Comparison of ENCODE assay signal across 8 cellular contexts in the genomic region with DNA sequence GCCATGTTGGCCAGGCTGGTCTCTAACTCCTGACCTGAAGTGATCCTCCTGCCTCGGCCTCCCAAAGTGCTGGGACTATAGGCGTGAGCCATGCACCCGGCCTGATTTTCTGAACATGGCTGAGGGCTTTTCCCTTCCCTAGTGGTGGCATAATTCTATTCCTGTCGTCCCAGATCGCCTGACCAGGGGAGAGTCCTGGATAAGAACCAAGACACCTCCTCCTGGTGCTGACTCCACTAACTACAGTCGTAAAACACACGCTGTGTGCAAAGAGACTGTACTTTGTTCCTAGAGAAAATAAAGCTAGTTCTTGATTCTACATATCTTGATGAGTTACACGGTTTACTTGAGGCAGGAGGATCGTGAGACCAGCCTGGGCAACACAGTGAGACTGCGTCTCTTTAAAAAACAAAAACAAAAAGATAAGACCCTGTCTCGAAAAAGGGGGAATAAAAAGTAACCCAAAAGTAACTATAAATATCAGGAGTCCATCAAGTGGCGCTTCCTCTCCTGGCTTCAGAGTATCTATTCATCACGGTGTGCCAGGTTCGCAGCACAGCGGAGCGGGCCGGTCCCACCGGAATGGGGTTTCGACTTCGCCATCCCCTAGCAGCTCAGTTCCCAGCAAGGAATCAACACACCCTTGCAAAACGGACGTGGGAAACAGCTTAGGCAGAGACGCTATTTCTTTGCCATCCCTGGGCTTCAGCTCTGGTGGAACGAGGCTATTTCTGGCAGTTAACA. TPM values are rescaled to one million over a fixed set of nuclear protein-coding genes. Genes with fewer than 3 reads are reported as not detected.
DNase-seq lines count a peak whose midpoint lies in the region; ATAC-seq and TF ChIP-seq lines count a peak whose summit lies in the region.

No MANE protein-coding gene starts in this region.

- H3K9me3 ChIP-seq in BE2C: peaks cover 6% of the 10 kb centered on the region
- H3K9me3 ChIP-seq in esophagus squamous epithelium: no peaks in the 10 kb centered on the region
- no peaks in the 10 kb centered on the region for H3K9me3 ChIP-seq in osteoblast (ENCODE audit: low read depth, low read length)

- peaks cover 76% of the 10 kb centered on the region for H3K79me2 ChIP-seq in osteoblast (ENCODE audit: insufficient read depth, low read length)

- H3K27me3 ChIP-seq in BE2C (no peaks in the 10 kb centered on the region), H7 (ENCODE audit: control insufficient read depth, insufficient read depth, low read length) (no peaks in the 10 kb centered on the region), esophagus squamous epithelium (no peaks in the 10 kb centered on the region), osteoblast (ENCODE audit: insufficient read depth, low read length) (no peaks in the 10 kb centered on the region)

- peak; percentile 25 for TF ChIP-seq CTCF in BE2C (IDR thresholded peaks at IDR 0.05; ENCODE audit: low read depth, low read length)
- TF ChIP-seq CTCF in esophagus squamous epithelium (IDR thresholded peaks at IDR 0.05): peak in 4 of 6 experiments; percentile 13 to 53 (median 22)
- TF ChIP-seq CTCF in osteoblast (IDR thresholded peaks at IDR 0.05; ENCODE audit: extremely low read depth, low read depth, low read length): peak; percentile 49

- H3K27ac ChIP-seq in esophagus squamous epithelium (peak overlapping the region; percentile 86 to 97 (median 96)), osteoblast (ENCODE audit: low read depth, low read length) (peak overlapping the region; percentile 80)

- H3K4me3 ChIP-seq in BE2C (ENCODE audit: low read depth, low read length) (peak overlapping the region; percentile 95), H7 (ENCODE audit: insufficient read depth, low read depth, low read length) (peak overlapping the region; percentile 91), esophagus squamous epithelium (peak overlapping the region; percentile 81 to 100 (median 96)), osteoblast (ENCODE audit: insufficient read depth, low read length) (peak overlapping the region; percentile 91)

- peak overlapping the region; percentile 100 for H3K4me2 ChIP-seq in osteoblast (ENCODE audit: insufficient read depth, low read length)

- ATAC-seq in HG03460 (IDR thresholded peaks at IDR 0.05; ENCODE audit: unreplicated experiment): no peak

- H4K20me1 ChIP-seq in osteoblast (ENCODE audit: insufficient read depth, low read length): peaks cover 44% of the 10 kb centered on the region

- H3K4me1 ChIP-seq in BE2C: no peaks in the 10 kb centered on the region; the same call in 1 of the 2 replicates
- H3K4me1 ChIP-seq in esophagus squamous epithelium: peaks cover 24 to 56% (median 25%) of the 10 kb centered on the region in 3 donors
- H3K4me1 ChIP-seq in osteoblast (ENCODE audit: insufficient read depth, low read length): peaks cover 13% of the 10 kb centered on the region

- WGBS in esophagus squamous epithelium, 2 donors: 10 to 15% methylated on average over 23 to 24 of the region's 24 CpGs

- H3K36me3 ChIP-seq in BE2C (peaks cover 40% of the 10 kb centered on the region), H7 (replicated peaks; ENCODE audit: control insufficient read depth, insufficient read depth, low read length) (peaks cover under 1% of the 10 kb centered on the region), esophagus squamous epithelium (peaks cover 16 to 55% (median 21%) of the 10 kb centered on the region in 3 donors), osteoblast (ENCODE audit: insufficient read depth, low read length) (peaks cover 12% of the 10 kb centered on the region)

- DNase-seq in BE2C (no peak), H7 (no peak), SW480 (ENCODE audit: low spot score) (peak; percentile 44), esophagus squamous epithelium (lab: John Stamatoyannopoulos, UW) (no peak), osteoblast (ENCODE audit: insufficient read length, low spot score, missing footprints) (peak; percentile 100), NCI-H524 (lab: John Stamatoyannopoulos, UW) (no peak), germinal center (ENCODE audit: low spot score) (no peak)

- TF ChIP-seq POLR2A in esophagus squamous epithelium (IDR thresholded peaks at IDR 0.05): no peak

- intact Hi-C loops in esophagus squamous epithelium (cut with DNase I): no loop called here

- H2AFZ ChIP-seq in osteoblast (ENCODE audit: low read length): peak overlapping the region; percentile 87

RNA-seq across cellular contexts. Expression of gene SDF4, which starts 1.0 kb away (rescaled TPM):
- 404 TPM for polyA plus RNA-seq in BE2C (2012; ENCODE audit: insufficient read depth, insufficient read length, low read depth)
- total RNA-seq in H7 (2014; rRNA removed; shearing (Covaris generic)): 102 and 127 TPM in 2 replicates
- total RNA-seq in esophagus squamous epithelium (10 to 100 TPM; 65.0 to 75.4 (median 67.6) TPM), osteoblast (136 and 151 TPM in 2 replicates)

RNA-seq across cellular contexts. Expression of gene B3GALT6, which starts 1.2 kb away (rescaled TPM):
- 33.8 TPM for polyA plus RNA-seq in BE2C (2012; ENCODE audit: insufficient read depth, insufficient read length, low read depth)
- total RNA-seq in H7 (2014; rRNA removed; shearing (Covaris generic)): 40.3 and 47.2 TPM in 2 replicates
- total RNA-seq in esophagus squamous epithelium (10 to 100 TPM; 13.5 to 17.5 (median 15.6) TPM), osteoblast (26.5 and 29.7 TPM in 2 replicates)

RNA-seq across cellular contexts. Expression of gene C1QTNF12, which starts 15.7 kb away (rescaled TPM):
- polyA plus RNA-seq in BE2C (2012; ENCODE audit: insufficient read depth, insufficient read length, low read depth): 8.4 TPM
- total RNA-seq in H7 (2014; rRNA removed; shearing (Covaris generic)): 3.6 and 6.3 TPM in 2 replicates
- total RNA-seq in esophagus squamous epithelium (1 to 10 TPM in 2 of 4 donors, under 1 TPM in 1, not detected in 1; 0.79 to 3.0 (median 1.7) TPM), osteoblast (0.36 and 0.59 TPM in 2 replicates)

RNA-seq across cellular contexts. Expression of gene TNFRSF4, which starts 16.9 kb away (rescaled TPM):
- polyA plus RNA-seq in BE2C (2012; ENCODE audit: insufficient read depth, insufficient read length, low read depth): 0.96 TPM
- total RNA-seq in H7 (2014; rRNA removed; shearing (Covaris generic)): 0.07 and 0.89 TPM in 2 replicates
- total RNA-seq in esophagus squamous epithelium (1 to 10 TPM in 1 of 4 donors, under 1 TPM in 2, not detected in 1; 0.40 to 1.3 (median 0.57) TPM), osteoblast (under 0.01 TPM in 1 of 2 replicates, not detected in the other)

RNA-seq across cellular contexts. Expression of gene TNFRSF18, which starts 24.4 kb away (rescaled TPM):
- not detected for polyA plus RNA-seq in BE2C (2012; ENCODE audit: insufficient read depth, insufficient read length, low read depth)
- not detected in 2 replicates for total RNA-seq in H7 (2014; rRNA removed; shearing (Covaris generic))
- total RNA-seq in esophagus squamous epithelium (10 to 100 TPM in 1 of 4 donors, 1 to 10 TPM in 3; 2.0 to 21.0 (median 2.8) TPM), osteoblast (0.29 TPM in 1 of 2 replicates, not detected in the other)

Comparison
In these comparisons a context has a peak if more than half of its experiments do, and no peak if none do; other contexts are left out.
1. DNase-seq: peak in SW480 (single experiment) and osteoblast (single experiment); none in BE2C (single experiment), H7 (single experiment), esophagus squamous epithelium (single experiment), NCI-H524 (0 of 2) and germinal center (single experiment).
2. Peak in every context shown above with its lines, with median percentiles within 50 percentile points of each other: H3K4me3 ChIP-seq and CTCF ChIP-seq.